Comparison of ENCODE assay signal across 1 cellular context in the genomic region with DNA sequence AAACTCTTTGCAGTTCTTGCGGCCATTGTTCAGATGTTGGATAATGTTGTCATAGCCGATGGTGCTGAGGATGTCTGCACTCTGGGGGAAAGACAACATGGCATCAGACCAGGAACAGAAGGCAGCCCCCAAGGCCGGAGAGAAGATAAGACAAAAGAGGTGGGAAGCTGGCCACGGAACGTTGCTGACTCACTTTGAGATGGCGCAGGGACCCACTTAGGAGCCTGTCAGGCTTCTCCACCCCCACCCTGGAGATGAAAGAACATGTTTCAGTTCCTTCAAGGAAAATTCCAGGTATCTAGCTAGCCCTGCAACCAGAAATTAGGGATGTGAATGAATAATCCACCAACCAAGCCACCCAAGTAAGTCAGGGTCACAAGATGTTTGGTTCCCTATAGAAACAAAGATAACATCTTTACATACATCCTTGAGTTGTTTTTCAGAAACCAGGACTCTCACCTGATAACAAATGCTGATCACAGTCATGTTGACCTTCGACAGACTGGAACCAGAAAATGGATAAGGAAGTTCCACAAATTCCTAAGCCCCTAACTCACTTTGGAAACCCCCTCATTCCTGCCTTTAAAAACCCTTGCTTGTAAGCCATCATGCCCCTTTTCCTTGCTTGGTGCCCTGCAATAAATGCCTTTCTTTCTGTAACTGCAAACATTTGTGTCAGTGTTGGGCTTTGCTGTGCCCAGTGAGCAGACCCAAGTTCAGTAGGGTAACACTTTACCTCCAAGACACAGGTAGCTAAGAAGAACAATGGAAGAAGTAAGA.
TF ChIP-seq lines count a peak whose summit lies in the region.

No MANE protein-coding gene starts in this region.

TF ChIP-seq in K562, 482 proteins besides CTCF, POLR2A, EP300 and RAD21:
- TF ChIP-seq YY1 (IDR thresholded peaks at IDR 0.05; ENCODE audit: borderline replicate concordance in 1 of 3, control insufficient read depth in 1 of 3, extremely low read depth in 1 of 3, insufficient read depth in 3 of 3, insufficient read length in 1 of 3, insufficient replicate concordance in 2 of 3, low read depth in 1 of 3, low read length in 2 of 3) (peak in 1 of 3 experiments; percentile 29), EGR1 (conservative IDR thresholded peaks at IDR 0.05) (peak; percentile 44; the same call in 1 of the 2 replicates), FOSL1 (tag; conservative IDR thresholded peaks at IDR 0.05) (peak; percentile 23; the same call in 1 of the 2 replicates), JUND (IDR thresholded peaks at IDR 0.05; ENCODE audit: borderline replicate concordance, low read depth, low read length) (peak; percentile 64), JUND (tag; IDR thresholded peaks at IDR 0.05; ENCODE audit: borderline replicate concordance, low read depth, low read length) (peak; percentile 25; the same call in 1 of the 3 replicates), NCOR1 (IDR thresholded peaks at IDR 0.05) (0 out of 2 replicates have a peak, but pooled peaks have one; percentile 24), NRF1 (conservative IDR thresholded peaks at IDR 0.05 in 1 of 2, IDR thresholded peaks at IDR 0.05 in 1 of 2) (0 out of 4 replicates have a peak, but pooled peaks have one; percentile 12 to 24), SOX6 (IDR thresholded peaks at IDR 0.05) (0 out of 2 replicates have a peak, but pooled peaks have one; percentile 10), ZNF589 (CRISPR knock-in tag; IDR thresholded peaks at IDR 0.05; ENCODE audit: low read depth) (peak; percentile 63; the same call in 1 of the 2 replicates), ZBTB7A (IDR thresholded peaks at IDR 0.05; ENCODE audit: borderline replicate concordance, control insufficient read depth, low read depth, low read length) (peak; percentile 38; the same call in 1 of the 2 replicates), C11orf30 (IDR thresholded peaks at IDR 0.05; ENCODE audit: low read depth) (peak; percentile 65; the same call in 1 of the 2 replicates), MAFG (tag; conservative IDR thresholded peaks at IDR 0.05) (0 out of 2 replicates have a peak, but pooled peaks have one; percentile 13), ZNF644 (tag; IDR thresholded peaks at IDR 0.05; ENCODE audit: low read depth) (no peak), FOXJ2 (tag; IDR thresholded peaks at IDR 0.05) (peak; percentile 72), LEF1 (IDR thresholded peaks at IDR 0.05) (0 out of 2 replicates have a peak, but pooled peaks have one; percentile 38), SMARCA4 (IDR thresholded peaks at IDR 0.05) (peak; percentile 47; the same call in 1 of the 2 replicates), NFIC (IDR thresholded peaks at IDR 0.05) (peak; percentile 46), DPF2 (IDR thresholded peaks at IDR 0.05) (peak; percentile 76), TAF1 (IDR thresholded peaks at IDR 0.05; ENCODE audit: control insufficient read depth, extremely low read depth, insufficient read depth, low read length, severe bottlenecking) (peak; percentile 25), NR2C1 (IDR thresholded peaks at IDR 0.05) (no peak), NR2C1 (tag; IDR thresholded peaks at IDR 0.05) (0 out of 2 replicates have a peak, but pooled peaks have one; percentile 14), RBM17 (IDR thresholded peaks at IDR 0.05; ENCODE audit: borderline replicate concordance, low read depth, low read length) (no peak), ARID1B (IDR thresholded peaks at IDR 0.05) (peak; percentile 65; the same call in 1 of the 2 replicates), CAMTA2 (CRISPR knock-in tag; conservative IDR thresholded peaks at IDR 0.05) (no peak), GATAD2B (IDR thresholded peaks at IDR 0.05; ENCODE audit: borderline replicate concordance) (0 out of 2 replicates have a peak, but pooled peaks have one; percentile 18), CBFA2T3 (IDR thresholded peaks at IDR 0.05) (peak; percentile 74), RCOR1 (IDR thresholded peaks at IDR 0.05; ENCODE audit: borderline replicate concordance in 1 of 2, low read depth in 2 of 2, low read length in 2 of 2) (peak in 1 of 2 experiments; percentile 39; a peak in 1 of 4 replicates), RAD51 (IDR thresholded peaks at IDR 0.05; ENCODE audit: borderline replicate concordance, low read depth) (no peak), CBFA2T2 (conservative IDR thresholded peaks at IDR 0.05) (peak; percentile 42; the same call in 1 of the 2 replicates), PPARD (CRISPR knock-in tag; IDR thresholded peaks at IDR 0.05) (no peak), KLF1 (tag; IDR thresholded peaks at IDR 0.05) (no peak), ELF1 (tag; IDR thresholded peaks at IDR 0.05) (0 out of 2 replicates have a peak, but pooled peaks have one; percentile 42), RFX1 (IDR thresholded peaks at IDR 0.05) (peak; percentile 41), NFE2 (IDR thresholded peaks at IDR 0.05; ENCODE audit: low read depth) (peak; percentile 80), MAFF (IDR thresholded peaks at IDR 0.05; ENCODE audit: low read length) (peak; percentile 18; the same call in 1 of the 2 replicates), TAL1 (IDR thresholded peaks at IDR 0.05) (peak; percentile 36; the same call in 1 of the 2 replicates), CXXC5 (CRISPR knock-in tag; IDR thresholded peaks at IDR 0.05) (peak; percentile 6; the same call in 1 of the 2 replicates), ZNF316 (IDR thresholded peaks at IDR 0.05) (peak; percentile 50), TCF3 (CRISPR knock-in tag; IDR thresholded peaks at IDR 0.05) (peak; percentile 30; the same call in 1 of the 2 replicates), PTRF (tag; IDR thresholded peaks at IDR 0.05) (no peak), MAFK (IDR thresholded peaks at IDR 0.05; ENCODE audit: low read length) (peak; percentile 18; the same call in 1 of the 2 replicates), CTBP1 (IDR thresholded peaks at IDR 0.05; ENCODE audit: borderline replicate concordance) (peak; percentile 35)
- TF ChIP-seq, protein P1, sequence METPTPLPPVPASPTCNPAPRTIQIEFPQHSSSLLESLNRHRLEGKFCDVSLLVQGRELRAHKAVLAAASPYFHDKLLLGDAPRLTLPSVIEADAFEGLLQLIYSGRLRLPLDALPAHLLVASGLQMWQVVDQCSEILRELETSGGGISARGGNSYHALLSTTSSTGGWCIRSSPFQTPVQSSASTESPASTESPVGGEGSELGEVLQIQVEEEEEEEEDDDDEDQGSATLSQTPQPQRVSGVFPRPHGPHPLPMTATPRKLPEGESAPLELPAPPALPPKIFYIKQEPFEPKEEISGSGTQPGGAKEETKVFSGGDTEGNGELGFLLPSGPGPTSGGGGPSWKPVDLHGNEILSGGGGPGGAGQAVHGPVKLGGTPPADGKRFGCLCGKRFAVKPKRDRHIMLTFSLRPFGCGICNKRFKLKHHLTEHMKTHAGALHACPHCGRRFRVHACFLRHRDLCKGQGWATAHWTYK (CRISPR knock-in tag; IDR thresholded peaks at IDR 0.05) = no peak
- TF ChIP-seq, protein P2, sequence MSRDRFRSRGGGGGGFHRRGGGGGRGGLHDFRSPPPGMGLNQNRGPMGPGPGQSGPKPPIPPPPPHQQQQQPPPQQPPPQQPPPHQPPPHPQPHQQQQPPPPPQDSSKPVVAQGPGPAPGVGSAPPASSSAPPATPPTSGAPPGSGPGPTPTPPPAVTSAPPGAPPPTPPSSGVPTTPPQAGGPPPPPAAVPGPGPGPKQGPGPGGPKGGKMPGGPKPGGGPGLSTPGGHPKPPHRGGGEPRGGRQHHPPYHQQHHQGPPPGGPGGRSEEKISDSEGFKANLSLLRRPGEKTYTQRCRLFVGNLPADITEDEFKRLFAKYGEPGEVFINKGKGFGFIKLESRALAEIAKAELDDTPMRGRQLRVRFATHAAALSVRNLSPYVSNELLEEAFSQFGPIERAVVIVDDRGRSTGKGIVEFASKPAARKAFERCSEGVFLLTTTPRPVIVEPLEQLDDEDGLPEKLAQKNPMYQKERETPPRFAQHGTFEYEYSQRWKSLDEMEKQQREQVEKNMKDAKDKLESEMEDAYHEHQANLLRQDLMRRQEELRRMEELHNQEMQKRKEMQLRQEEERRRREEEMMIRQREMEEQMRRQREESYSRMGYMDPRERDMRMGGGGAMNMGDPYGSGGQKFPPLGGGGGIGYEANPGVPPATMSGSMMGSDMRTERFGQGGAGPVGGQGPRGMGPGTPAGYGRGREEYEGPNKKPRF (IDR thresholded peaks at IDR 0.05; ENCODE audit: low read depth, low read length) = no peak
- TF ChIP-seq, protein P3, sequence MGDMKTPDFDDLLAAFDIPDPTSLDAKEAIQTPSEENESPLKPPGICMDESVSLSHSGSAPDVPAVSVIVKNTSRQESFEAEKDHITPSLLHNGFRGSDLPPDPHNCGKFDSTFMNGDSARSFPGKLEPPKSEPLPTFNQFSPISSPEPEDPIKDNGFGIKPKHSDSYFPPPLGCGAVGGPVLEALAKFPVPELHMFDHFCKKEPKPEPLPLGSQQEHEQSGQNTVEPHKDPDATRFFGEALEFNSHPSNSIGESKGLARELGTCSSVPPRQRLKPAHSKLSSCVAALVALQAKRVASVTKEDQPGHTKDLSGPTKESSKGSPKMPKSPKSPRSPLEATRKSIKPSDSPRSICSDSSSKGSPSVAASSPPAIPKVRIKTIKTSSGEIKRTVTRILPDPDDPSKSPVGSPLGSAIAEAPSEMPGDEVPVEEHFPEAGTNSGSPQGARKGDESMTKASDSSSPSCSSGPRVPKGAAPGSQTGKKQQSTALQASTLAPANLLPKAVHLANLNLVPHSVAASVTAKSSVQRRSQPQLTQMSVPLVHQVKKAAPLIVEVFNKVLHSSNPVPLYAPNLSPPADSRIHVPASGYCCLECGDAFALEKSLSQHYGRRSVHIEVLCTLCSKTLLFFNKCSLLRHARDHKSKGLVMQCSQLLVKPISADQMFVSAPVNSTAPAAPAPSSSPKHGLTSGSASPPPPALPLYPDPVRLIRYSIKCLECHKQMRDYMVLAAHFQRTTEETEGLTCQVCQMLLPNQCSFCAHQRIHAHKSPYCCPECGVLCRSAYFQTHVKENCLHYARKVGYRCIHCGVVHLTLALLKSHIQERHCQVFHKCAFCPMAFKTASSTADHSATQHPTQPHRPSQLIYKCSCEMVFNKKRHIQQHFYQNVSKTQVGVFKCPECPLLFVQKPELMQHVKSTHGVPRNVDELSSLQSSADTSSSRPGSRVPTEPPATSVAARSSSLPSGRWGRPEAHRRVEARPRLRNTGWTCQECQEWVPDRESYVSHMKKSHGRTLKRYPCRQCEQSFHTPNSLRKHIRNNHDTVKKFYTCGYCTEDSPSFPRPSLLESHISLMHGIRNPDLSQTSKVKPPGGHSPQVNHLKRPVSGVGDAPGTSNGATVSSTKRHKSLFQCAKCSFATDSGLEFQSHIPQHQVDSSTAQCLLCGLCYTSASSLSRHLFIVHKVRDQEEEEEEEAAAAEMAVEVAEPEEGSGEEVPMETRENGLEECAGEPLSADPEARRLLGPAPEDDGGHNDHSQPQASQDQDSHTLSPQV (IDR thresholded peaks at IDR 0.05) = peak; percentile 57
- TF ChIP-seq, protein P4, sequence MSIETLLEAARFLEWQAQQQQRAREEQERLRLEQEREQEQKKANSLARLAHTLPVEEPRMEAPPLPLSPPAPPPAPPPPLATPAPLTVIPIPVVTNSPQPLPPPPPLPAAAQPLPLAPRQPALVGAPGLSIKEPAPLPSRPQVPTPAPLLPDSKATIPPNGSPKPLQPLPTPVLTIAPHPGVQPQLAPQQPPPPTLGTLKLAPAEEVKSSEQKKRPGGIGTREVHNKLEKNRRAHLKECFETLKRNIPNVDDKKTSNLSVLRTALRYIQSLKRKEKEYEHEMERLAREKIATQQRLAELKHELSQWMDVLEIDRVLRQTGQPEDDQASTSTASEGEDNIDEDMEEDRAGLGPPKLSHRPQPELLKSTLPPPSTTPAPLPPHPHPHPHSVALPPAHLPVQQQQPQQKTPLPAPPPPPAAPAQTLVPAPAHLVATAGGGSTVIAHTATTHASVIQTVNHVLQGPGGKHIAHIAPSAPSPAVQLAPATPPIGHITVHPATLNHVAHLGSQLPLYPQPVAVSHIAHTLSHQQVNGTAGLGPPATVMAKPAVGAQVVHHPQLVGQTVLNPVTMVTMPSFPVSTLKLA (conservative IDR thresholded peaks at IDR 0.05) = 0 out of 4 replicates have a peak, but pooled peaks of 1 of the 2 experiments have one; percentile 19
- TF ChIP-seq, protein P5, sequence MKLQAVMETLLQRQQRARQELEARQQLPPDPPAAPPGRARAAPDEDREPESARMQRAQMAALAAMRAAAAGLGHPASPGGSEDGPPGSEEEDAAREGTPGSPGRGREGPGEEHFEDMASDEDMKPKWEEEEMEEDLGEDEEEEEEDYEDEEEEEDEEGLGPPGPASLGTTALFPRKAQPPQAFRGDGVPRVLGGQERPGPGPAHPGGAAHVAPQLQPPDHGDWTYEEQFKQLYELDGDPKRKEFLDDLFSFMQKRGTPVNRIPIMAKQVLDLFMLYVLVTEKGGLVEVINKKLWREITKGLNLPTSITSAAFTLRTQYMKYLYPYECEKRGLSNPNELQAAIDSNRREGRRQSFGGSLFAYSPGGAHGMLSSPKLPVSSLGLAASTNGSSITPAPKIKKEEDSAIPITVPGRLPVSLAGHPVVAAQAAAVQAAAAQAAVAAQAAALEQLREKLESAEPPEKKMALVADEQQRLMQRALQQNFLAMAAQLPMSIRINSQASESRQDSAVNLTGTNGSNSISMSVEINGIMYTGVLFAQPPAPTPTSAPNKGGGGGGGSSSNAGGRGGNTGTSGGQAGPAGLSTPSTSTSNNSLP (IDR thresholded peaks at IDR 0.05; ENCODE audit: borderline replicate concordance, low read depth, low read length) = no peak
- TF ChIP-seq, protein P6, sequence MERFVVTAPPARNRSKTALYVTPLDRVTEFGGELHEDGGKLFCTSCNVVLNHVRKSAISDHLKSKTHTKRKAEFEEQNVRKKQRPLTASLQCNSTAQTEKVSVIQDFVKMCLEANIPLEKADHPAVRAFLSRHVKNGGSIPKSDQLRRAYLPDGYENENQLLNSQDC (CRISPR knock-in tag; IDR thresholded peaks at IDR 0.05) = no peak
- TF ChIP-seq, protein P7, sequence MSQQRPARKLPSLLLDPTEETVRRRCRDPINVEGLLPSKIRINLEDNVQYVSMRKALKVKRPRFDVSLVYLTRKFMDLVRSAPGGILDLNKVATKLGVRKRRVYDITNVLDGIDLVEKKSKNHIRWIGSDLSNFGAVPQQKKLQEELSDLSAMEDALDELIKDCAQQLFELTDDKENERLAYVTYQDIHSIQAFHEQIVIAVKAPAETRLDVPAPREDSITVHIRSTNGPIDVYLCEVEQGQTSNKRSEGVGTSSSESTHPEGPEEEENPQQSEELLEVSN (IDR thresholded peaks at IDR 0.05; ENCODE audit: borderline replicate concordance in 1 of 2, extremely low read depth in 1 of 2, insufficient read depth in 1 of 2, insufficient read length in 1 of 2, low read depth in 1 of 2, low read length in 1 of 2, poor library complexity in 1 of 2, severe bottlenecking in 1 of 2) = peak in 1 of 2 experiments; percentile 40
- TF ChIP-seq, protein P8, sequence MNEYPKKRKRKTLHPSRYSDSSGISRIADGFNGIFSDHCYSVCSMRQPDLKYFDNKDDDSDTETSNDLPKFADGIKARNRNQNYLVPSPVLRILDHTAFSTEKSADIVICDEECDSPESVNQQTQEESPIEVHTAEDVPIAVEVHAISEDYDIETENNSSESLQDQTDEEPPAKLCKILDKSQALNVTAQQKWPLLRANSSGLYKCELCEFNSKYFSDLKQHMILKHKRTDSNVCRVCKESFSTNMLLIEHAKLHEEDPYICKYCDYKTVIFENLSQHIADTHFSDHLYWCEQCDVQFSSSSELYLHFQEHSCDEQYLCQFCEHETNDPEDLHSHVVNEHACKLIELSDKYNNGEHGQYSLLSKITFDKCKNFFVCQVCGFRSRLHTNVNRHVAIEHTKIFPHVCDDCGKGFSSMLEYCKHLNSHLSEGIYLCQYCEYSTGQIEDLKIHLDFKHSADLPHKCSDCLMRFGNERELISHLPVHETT (CRISPR knock-in tag; conservative IDR thresholded peaks at IDR 0.05 in 1 of 2, IDR thresholded peaks at IDR 0.05 in 1 of 2) = peak in 1 of 2 experiments; percentile 31; a peak in 1 of 4 replicates
